Comparison of ENCODE assay signal across 8 cellular contexts in genomic region chr9:34665109-34665380, GRCh38. TPM values are rescaled to one million over a fixed set of nuclear protein-coding genes. Genes with fewer than 3 reads are reported as not detected.
A peak's percentile ranks its signal among the peaks of the same experiment; 100 is the strongest.
DNase-seq lines count a peak whose midpoint lies in the region; ATAC-seq and TF ChIP-seq lines count a peak whose summit lies in the region.

No MANE protein-coding gene starts in this region.

- peaks cover 6% of the 10 kb centered on the region for H3K9me3 Mint-ChIP-seq in central memory CD8-positive, alpha-beta T cell
- peaks cover 9% of the 10 kb centered on the region for H3K9me3 Mint-ChIP-seq in nephron progenitor cell

- TF ChIP-seq CTCF in nephron progenitor cell (IDR thresholded peaks at IDR 0.05) = no peak

- peak overlapping the region; percentile 83 for H3K4me3 Mint-ChIP-seq in central memory CD8-positive, alpha-beta T cell
- H3K4me3 Mint-ChIP-seq in nephron progenitor cell = peak overlapping the region; percentile 85

- ATAC-seq in GM19351 (IDR thresholded peaks at IDR 0.05; ENCODE audit: unreplicated experiment) (peak; percentile 12), HG03432 (IDR thresholded peaks at IDR 0.05; ENCODE audit: unreplicated experiment) (peak; percentile 29), GM18858 (IDR thresholded peaks at IDR 0.05; ENCODE audit: unreplicated experiment) (no peak)
- ATAC-seq in central memory CD8-positive, alpha-beta T cell (replicated peaks; ENCODE audit: extremely low read depth, poor library complexity, severe bottlenecking) = no peak

- peaks cover 40% of the 10 kb centered on the region for H3K4me1 Mint-ChIP-seq in central memory CD8-positive, alpha-beta T cell
- peaks cover 31% of the 10 kb centered on the region for H3K4me1 Mint-ChIP-seq in nephron progenitor cell

- H3K27ac Mint-ChIP-seq in central memory CD8-positive, alpha-beta T cell (ENCODE audit: low read depth) = peak overlapping the region; percentile 88
- H3K27ac Mint-ChIP-seq in nephron progenitor cell = no peak overlapping the region

- no peaks in the 10 kb centered on the region for H3K27me3 Mint-ChIP-seq in central memory CD8-positive, alpha-beta T cell
- peaks cover 6% of the 10 kb centered on the region for H3K27me3 Mint-ChIP-seq in nephron progenitor cell (ENCODE audit: low read depth, poor library complexity)

- peaks cover 8% of the 10 kb centered on the region for H3K36me3 Mint-ChIP-seq in central memory CD8-positive, alpha-beta T cell (ENCODE audit: insufficient read depth)
- H3K36me3 Mint-ChIP-seq in nephron progenitor cell (ENCODE audit: low read depth) = peaks cover 43% of the 10 kb centered on the region

- no peak for DNase-seq in central memory CD8-positive, alpha-beta T cell (ENCODE audit: low spot score in 2 of 2)
- no peak for DNase-seq in nephron progenitor cell
- no peak for DNase-seq in RKO (ENCODE audit: low spot score)
- DNase-seq in mesenteric fat pad (ENCODE audit: low spot score) = no peak
- no peak for DNase-seq in germinal center (ENCODE audit: low spot score)

RNA-seq across cellular contexts. Expression of gene CCL27, which starts 2.6 kb away (rescaled TPM):
- not detected for total RNA-seq in mesenteric fat pad

RNA-seq across cellular contexts. Expression of gene IL11RA, which starts 13.1 kb away (rescaled TPM):
- total RNA-seq in mesenteric fat pad = 15.6 TPM

RNA-seq across cellular contexts. Expression of gene GALT, which starts 18.6 kb away (rescaled TPM):
- 21.3 TPM for total RNA-seq in mesenteric fat pad

RNA-seq across cellular contexts. Expression of gene CCL19, which starts 26.0 kb away (rescaled TPM):
- total RNA-seq in mesenteric fat pad = not detected

RNA-seq across cellular contexts. Expression of gene SIGMAR1, which starts 27.5 kb away (rescaled TPM):
- total RNA-seq in mesenteric fat pad = 48.3 TPM

Comparison
In these comparisons a context has a peak if more than half of its experiments do, and no peak if none do; other contexts are left out.
1. ATAC-seq: peak in GM19351 (single experiment) and HG03432 (single experiment); none in central memory CD8-positive, alpha-beta T cell (single experiment) and GM18858 (single experiment).